ENCODE assay signal across 16 cellular contexts in the genomic region with DNA sequence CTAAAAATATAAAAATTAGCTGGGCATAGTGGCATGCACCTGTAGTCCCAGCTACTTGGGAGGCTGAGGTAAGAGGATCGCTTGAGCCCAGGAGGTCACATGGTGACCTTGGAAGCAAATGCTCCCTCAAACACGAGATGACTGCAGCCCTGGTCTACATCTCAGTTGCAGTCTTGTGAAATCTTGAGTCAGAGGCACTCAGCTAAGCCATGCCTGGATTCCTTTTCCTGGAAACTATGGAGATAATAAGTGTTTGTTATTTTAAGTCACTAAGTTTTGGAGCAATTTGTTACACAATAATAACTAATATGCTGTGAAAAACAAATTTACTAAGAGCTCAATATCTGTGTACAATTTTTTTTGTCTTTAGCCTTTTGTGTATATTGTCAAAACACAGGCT.
DNase-seq lines count a peak whose midpoint lies in the region; ATAC-seq and TF ChIP-seq lines count a peak whose summit lies in the region.
"Had no signal": no experiment of that assay in that cellular context is flagged by ENCODE, and none has a peak within 500 bp of the region (broad histone marks: within the 10 kb centered on the region; RNA-seq: fewer than 3 reads in every experiment).

No MANE protein-coding gene starts in this region.

- no peaks in the 10 kb centered on the region for H3K27me3 Mint-ChIP-seq in Calu3 (ENCODE audit: unreplicated experiment)

- peak; percentile 65 for DNase-seq in AG08395 (ENCODE audit: low spot score)
- peak; percentile 55 for DNase-seq in MG63
- peak; percentile 68 for DNase-seq in epithelial cell of esophagus (ENCODE audit: low read depth)
- peak in 1 of 3 donors; percentile 3 for DNase-seq in mucosa of descending colon
- DNase-seq in Calu3 = no peak
- DNase-seq in cerebellum (ENCODE audit: low spot score) = no peak
- DNase-seq in NCI-H1930 (lab: John Stamatoyannopoulos, UW) = no peak
- DNase-seq: activated CD8-positive, alpha-beta memory T cell treated with anti-CD3 and anti-CD28 coated beads, Interleukin-2, amount 50 U/mL, for 48 hours; heart left ventricle; NCI-H2081 treated with DMSO at 0.1 percent for 48 hours; PC-9; retina had no signal

- CTCF ChIA-PET in Calu3 (lab: Charles Lee) = no interaction called here

- H3K4me1 Mint-ChIP-seq in Calu3 (ENCODE audit: low read depth, unreplicated experiment) = peaks cover 9% of the 10 kb centered on the region
- H3K4me1 Mint-ChIP-seq: CD14-positive monocyte had no signal

- H3K4me3 ChIP-seq in MG63 = no peak overlapping the region
- no peak overlapping the region for H3K4me3 ChIP-seq in epithelial cell of esophagus (ENCODE audit: low read length)
- H3K4me3 ChIP-seq in mucosa of descending colon = no peak overlapping the region
- H3K4me3 ChIP-seq: heart left ventricle, PC-9, tibial nerve had no signal

- H3K36me3 ChIP-seq in MG63 (no peaks in the 10 kb centered on the region), mucosa of descending colon (ENCODE audit: low read depth) (no peaks in the 10 kb centered on the region)
- H3K36me3 ChIP-seq: heart left ventricle, tibial nerve had no signal

- H3K9me3 ChIP-seq in MG63 = no peaks in the 10 kb centered on the region
- no peaks in the 10 kb centered on the region for H3K9me3 ChIP-seq in mucosa of descending colon
- H3K9me3 ChIP-seq: heart left ventricle, tibial nerve had no signal

- TF ChIP-seq CTCF in epithelial cell of esophagus (IDR thresholded peaks at IDR 0.05; ENCODE audit: insufficient read depth, low read depth, low read length, missing control alignments) = no peak
- TF ChIP-seq CTCF in mucosa of descending colon (IDR thresholded peaks at IDR 0.05) = no peak
- no peak for TF ChIP-seq CTCF in Calu3 (IDR thresholded peaks at IDR 0.05; ENCODE audit: unreplicated experiment)

- no TSS peak for BruUV-seq in Calu3 (replicated peaks; lab: Mats Ljungman, UMichigan)

- no peaks in the 10 kb centered on the region for H3K36me3 Mint-ChIP-seq in Calu3 (ENCODE audit: insufficient read depth, unreplicated experiment)
- H3K36me3 Mint-ChIP-seq: CD14-positive monocyte, mesothelial cell of epicardium had no signal

- peak; percentile 32 for ATAC-seq in mucosa of descending colon
- no peak for ATAC-seq in GM19395 (IDR thresholded peaks at IDR 0.05; ENCODE audit: unreplicated experiment)

- intact Hi-C loops in mucosa of descending colon (cut with DNase I, micrococcal nuclease) = no loop called here
- intact Hi-C loops in Calu3 (cut with micrococcal nuclease; ENCODE audit: unreplicated experiment) = no loop called here

- no peaks in the 10 kb centered on the region for H3K27me3 ChIP-seq in MG63
- H3K27me3 ChIP-seq: heart left ventricle, tibial nerve had no signal

- H3K4me1 ChIP-seq in mucosa of descending colon (ENCODE audit: low read depth) = no peaks in the 10 kb centered on the region
- H3K4me1 ChIP-seq: heart left ventricle, tibial nerve had no signal

- no peak overlapping the region for H3K27ac Mint-ChIP-seq in Calu3 (ENCODE audit: unreplicated experiment)
- H3K27ac Mint-ChIP-seq: mesothelial cell of epicardium had no signal

- no peaks in the 10 kb centered on the region for H3K9me3 Mint-ChIP-seq in Calu3 (ENCODE audit: low read depth, unreplicated experiment)
- H3K9me3 Mint-ChIP-seq: CD14-positive monocyte, mesothelial cell of epicardium had no signal

- H3K4me3 Mint-ChIP-seq in Calu3 (ENCODE audit: low read depth, unreplicated experiment) = no peak overlapping the region
- H3K4me3 Mint-ChIP-seq: CD14-positive monocyte, mesothelial cell of epicardium had no signal

Comparison
In these comparisons a context has a peak if more than half of its experiments do, and no peak if none do; other contexts are left out.
1. DNase-seq: peak in AG08395 (single experiment), MG63 (single experiment) and epithelial cell of esophagus (single experiment); none in Calu3 (single experiment), cerebellum (single experiment) and NCI-H1930 (0 of 2).